7 cellular contexts compared by ENCODE assay signal in the genomic region with DNA sequence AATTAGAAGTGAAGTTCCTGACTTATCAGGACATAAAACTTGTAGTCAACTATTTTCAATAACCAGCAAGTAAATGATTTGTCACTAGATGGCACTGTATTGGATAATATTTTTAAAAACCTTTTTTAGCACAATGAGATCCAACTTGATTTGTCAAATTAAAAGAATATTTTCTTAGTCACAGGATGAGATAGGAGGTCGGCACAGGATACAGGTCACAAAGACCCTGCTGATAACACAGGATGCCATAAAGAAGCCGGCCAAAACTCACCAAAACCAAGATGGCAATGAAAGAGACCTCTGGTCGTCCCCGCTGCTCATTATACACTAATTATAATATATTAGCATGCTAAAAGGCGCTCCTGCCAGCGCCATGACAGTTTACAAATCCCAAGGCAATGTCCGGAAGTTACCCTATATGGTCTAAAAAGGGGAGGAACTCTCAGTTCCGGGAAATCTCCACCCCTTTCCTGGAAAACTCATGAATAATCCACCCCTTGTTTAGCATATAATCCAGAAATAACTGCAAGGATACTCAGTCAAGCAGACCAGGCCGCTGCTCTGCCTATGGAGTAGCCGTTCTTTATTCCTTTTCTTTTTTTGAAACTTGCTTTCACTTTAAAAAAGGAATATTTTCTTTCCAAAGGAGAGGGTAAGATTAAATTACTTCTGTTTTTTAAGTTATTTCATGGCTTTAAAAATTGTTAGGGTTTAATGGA.
DNase-seq lines count a peak whose midpoint lies in the region; ATAC-seq, FAIRE-seq and TF ChIP-seq lines count a peak whose summit lies in the region.

No MANE protein-coding gene starts in this region.

- peak overlapping the region; percentile 22; the same call in 1 of the 2 replicates for H3K4me3 ChIP-seq in GM12865 (ENCODE audit: low read depth, low read length)
- no peak overlapping the region for H3K4me3 ChIP-seq in GM12878
- H3K4me3 ChIP-seq in transverse colon: peak overlapping the region in 1 of 4 donors; percentile 4

- no peak for FAIRE-seq in GM12878 (lab: Jason Lieb, UNC)

- BruUV-seq in GM12878 (replicated peaks; lab: Mats Ljungman, UMichigan): no TSS peak

- RAD21 ChIA-PET in GM12878 (lab: Charles Lee; ENCODE audit: unreplicated experiment): interaction anchor here (0.8 to 1.3 kb wide), 4 partner anchors 24 to 231 kb away, joined by 3 to 6 read pairs (median 3); no protein-coding TSS in a partner anchor

- no peak for ATAC-seq in GM12878
- no peak for ATAC-seq in GM18873 (IDR thresholded peaks at IDR 0.05; ENCODE audit: low FRiP score, unreplicated experiment)

- H3K9me3 ChIP-seq in GM12878 (replicated peaks; ENCODE audit: control insufficient read depth, insufficient read depth, low read length): no peaks in the 10 kb centered on the region
- no peaks in the 10 kb centered on the region for H3K9me3 ChIP-seq in transverse colon

- SMC1A ChIA-PET in GM12878 (lab: Charles Lee; ENCODE audit: uncharacterized antibody, unreplicated experiment): interaction anchor here (0.8 to 2.3 kb wide), 8 partner anchors 33 to 383 kb away, joined by 3 to 15 read pairs (median 3); no protein-coding TSS in a partner anchor

- no peaks in the 10 kb centered on the region for H4K20me1 ChIP-seq in GM12878 (ENCODE audit: control insufficient read depth, insufficient read depth)

- peak; percentile 19; the same call in 1 of the 2 replicates for TF ChIP-seq RAD21 in GM12878 (IDR thresholded peaks at IDR 0.05; ENCODE audit: insufficient read depth, low read depth, low read length)

- in situ Hi-C loops in GM12878 (cut with MboI): no loop called here
- in situ Hi-C loops in transverse colon (cut with MboI; ENCODE audit: low pct_ligation_motif_present in 1 of 4, low pct_unique_long_range_greater_than_20kb in 1 of 4, low sequenced_read_pairs in 3 of 4): no loop called here

- H3K9ac ChIP-seq in GM12878 (ENCODE audit: control insufficient read depth, insufficient read depth, low read length): no peak overlapping the region

- no peaks in the 10 kb centered on the region; the same call in none of the 2 replicates for H3K79me2 ChIP-seq in GM12878 (ENCODE audit: control insufficient read depth, insufficient read depth, low read length)

- intact Hi-C loops in GM12878 (cut with micrococcal nuclease; ENCODE audit: unreplicated experiment) (no loop called here), transverse colon (cut with DNase I; ENCODE audit: low total_unique reads) (no loop called here)

- POLR2A ChIA-PET in GM12878 (lab: Charles Lee): interaction anchor here (1.5 kb wide), 1 partner anchor 38 kb away, joined by 5 read pairs; no protein-coding TSS in a partner anchor

- H3K27ac ChIP-seq in GM12878 (ENCODE audit: control insufficient read depth, insufficient read depth): no peak overlapping the region
- peak overlapping the region; percentile 35 to 66 (median 42) for H3K27ac ChIP-seq in transverse colon

- TF ChIP-seq EP300 in GM12878 (IDR thresholded peaks at IDR 0.05; ENCODE audit: borderline replicate concordance in 1 of 2, control insufficient read depth in 1 of 2, low read depth in 2 of 2, low read length in 2 of 2) (no peak), transverse colon (IDR thresholded peaks at IDR 0.05; ENCODE audit: low read depth) (no peak)

- H3K4me1 ChIP-seq in GM12878 (ENCODE audit: control insufficient read depth, insufficient read depth, low read length) (no peaks in the 10 kb centered on the region; the same call in 1 of the 2 replicates), transverse colon (peaks cover 9 to 62% (median 31%) of the 10 kb centered on the region in 4 donors)

- DNase-seq in GM12865 (ENCODE audit: low read depth) (peak; percentile 51), NCI-H226 (peak; percentile 85), GM12878 (ENCODE audit: low read depth, low spot score) (no peak), left kidney (ENCODE audit: low read depth, low spot score) (peak; percentile 25), transverse colon (peak; percentile 27), NCI-H748 treated with DMSO at 0.1 percent for 48 hours (lab: John Stamatoyannopoulos, UW) (no peak)

- no peaks in the 10 kb centered on the region for H3K27me3 ChIP-seq in GM12878 (replicated peaks in 1 of 2; ENCODE audit: control insufficient read depth in 2 of 2, insufficient read depth in 2 of 2, low read length in 1 of 2)
- H3K27me3 ChIP-seq in transverse colon: no peaks in the 10 kb centered on the region

- H2AFZ ChIP-seq in GM12878 (ENCODE audit: control insufficient read depth, low read depth, low read length): no peak overlapping the region

- no peak overlapping the region for H3K4me2 ChIP-seq in GM12878 (ENCODE audit: control insufficient read depth, insufficient read depth)

- TF ChIP-seq POLR2A in GM12878 (IDR thresholded peaks at IDR 0.05; ENCODE audit: low read depth, low read length) (no peak), transverse colon (IDR thresholded peaks at IDR 0.05) (no peak)

- TF ChIP-seq CTCF in GM12865 (IDR thresholded peaks at IDR 0.05; ENCODE audit: insufficient read depth, low read depth, low read length, missing control alignments) (peak; percentile 21), GM12878 (IDR thresholded peaks at IDR 0.05 in 2 of 3, conservative IDR thresholded peaks at IDR 0.05 in 1 of 3; ENCODE audit: control insufficient read depth in 2 of 3, extremely low read depth in 1 of 3, insufficient read depth in 1 of 3, low read depth in 3 of 3, low read length in 3 of 3) (peak in 2 of 3 experiments; percentile 13 to 34; a peak in 2 of 6 replicates), transverse colon (IDR thresholded peaks at IDR 0.05) (peak; percentile 12 to 46 (median 29))

- 43% methylated on average over 10 of the region's 10 CpGs for WGBS in GM12878 (ENCODE audit: insufficient coverage, insufficient replicate concordance, low lambda C conversion rate, missing lambda C conversion rate)
- 44 to 50% methylated on average over 5 to 10 of the region's 10 CpGs for WGBS in transverse colon (ENCODE audit: low coverage in 1 of 2), 2 donors

- H3K36me3 ChIP-seq in GM12878 (ENCODE audit: control insufficient read depth in 2 of 2, insufficient read depth in 2 of 2, low read length in 1 of 2) (no peaks in the 10 kb centered on the region; a peak in 3 of 4 replicates), transverse colon (no peaks in the 10 kb centered on the region)

- CTCF ChIA-PET in GM12878 (lab: Yijun Ruan, JAX): interaction anchor here (0.6 to 8.3 kb wide), 15 partner anchors 9 to 352 kb away, joined by 3 to 39 read pairs (median 3); no protein-coding TSS in a partner anchor

TF ChIP-seq in GM12878, 131 proteins besides CTCF, POLR2A, EP300 and RAD21:
- TF ChIP-seq ATF3 (IDR thresholded peaks at IDR 0.05; ENCODE audit: borderline replicate concordance, extremely low read depth, low read depth, low read length) (no peak), SMC3 (IDR thresholded peaks at IDR 0.05; ENCODE audit: borderline replicate concordance, low read length) (peak; percentile 35)

Comparison
In these comparisons a context has a peak if more than half of its experiments do, and no peak if none do; other contexts are left out.
1. DNase-seq: peak in GM12865 (single experiment), NCI-H226 (single experiment), left kidney (single experiment) and transverse colon (single experiment); none in GM12878 (single experiment) and NCI-H748 treated with DMSO at 0.1 percent for 48 hours (single experiment).
2. Peak in every context shown above with its lines, with median percentiles within 50 percentile points of each other: CTCF ChIP-seq.